11 cellular contexts compared by ENCODE assay signal in genomic region chr1:41357451-41358151, GRCh38. TPM values are rescaled to one million over a fixed set of nuclear protein-coding genes. Genes with fewer than 3 reads are reported as not detected.
DNase-seq lines count a peak whose midpoint lies in the region; ATAC-seq and TF ChIP-seq lines count a peak whose summit lies in the region.
"Had no signal": no experiment of that assay in that cellular context is flagged by ENCODE, and none has a peak within 500 bp of the region (broad histone marks: within the 10 kb centered on the region; RNA-seq: fewer than 3 reads in every experiment).

No MANE protein-coding gene starts in this region.

- H3K4me1 ChIP-seq in GM23338 (ENCODE audit: insufficient read depth) (peaks cover 32% of the 10 kb centered on the region), endodermal cell (ENCODE audit: control insufficient read depth, insufficient read depth, low read length) (peaks cover 5% of the 10 kb centered on the region), esophagus squamous epithelium (peaks cover 13 to 49% (median 21%) of the 10 kb centered on the region in 3 donors)

- H4K20me1 ChIP-seq in GM23338 (replicated peaks; ENCODE audit: insufficient read depth): no peaks in the 10 kb centered on the region; the same call in 1 of the 2 replicates

- H3K79me2 ChIP-seq in GM23338 (replicated peaks; ENCODE audit: insufficient read depth): no peaks in the 10 kb centered on the region

- H3K9me3 Mint-ChIP-seq in GM23338 (no peaks in the 10 kb centered on the region; the same call in 2 of the 3 replicates), endodermal cell (no peaks in the 10 kb centered on the region)

- DNase-seq in GM23338 (ENCODE audit: low spot score): peak; percentile 27
- DNase-seq in NCI-H2171 (lab: John Stamatoyannopoulos, UW): peak; percentile 61
- peak; percentile 67 for DNase-seq in endodermal cell
- DNase-seq in posterior vena cava (ENCODE audit: low spot score): peak; percentile 62
- no peak for DNase-seq in esophagus squamous epithelium (lab: John Stamatoyannopoulos, UW)
- no peak for DNase-seq in NCI-H2196 treated with DMSO at 0.1 percent for 48 hours (lab: John Stamatoyannopoulos, UW; ENCODE audit: unreplicated experiment)
- DNase-seq: activated T-cell treated with anti-CD3 and anti-CD28 coated beads, Interleukin-2, amount 50 U/mL, for 1 hour; dermis blood vessel endothelial cell; SW 1271 had no signal

- H3K27ac Mint-ChIP-seq in GM23338 (no peak overlapping the region), endodermal cell (no peak overlapping the region)

- no peak for ATAC-seq in GM23338
- ATAC-seq in GM21526 (IDR thresholded peaks at IDR 0.05; ENCODE audit: low FRiP score, unreplicated experiment): no peak

- H3K36me3 ChIP-seq in GM23338 (ENCODE audit: insufficient read depth) (no peaks in the 10 kb centered on the region), endodermal cell (ENCODE audit: control insufficient read depth, insufficient read depth, low read length) (no peaks in the 10 kb centered on the region), esophagus squamous epithelium (no peaks in the 10 kb centered on the region)
- H3K36me3 ChIP-seq: neutrophil had no signal

- H3K9me2 ChIP-seq in GM23338 (ENCODE audit: insufficient read depth): no peaks in the 10 kb centered on the region

- intact Hi-C loops in posterior vena cava (cut with DNase I) (no loop called here), esophagus squamous epithelium (cut with DNase I) (no loop called here)

- H3K4me3 ChIP-seq in GM23338 (peak overlapping the region; percentile 42; the same call in 1 of the 2 replicates), endodermal cell (ENCODE audit: low read length) (no peak overlapping the region), esophagus squamous epithelium (no peak overlapping the region)

- peak overlapping the region; percentile 74 for H3K4me2 ChIP-seq in GM23338

- H3K27me3 Mint-ChIP-seq in GM23338 (ENCODE audit: insufficient read depth, low read depth, poor library complexity) (peaks cover 28% of the 10 kb centered on the region), endodermal cell (ENCODE audit: insufficient read depth) (peaks cover 39% of the 10 kb centered on the region)

- 0 out of 2 replicates have a peak, but pooled peaks cover 4% of the 10 kb centered on the region for H3F3A ChIP-seq in GM23338 (replicated peaks; ENCODE audit: low read depth)

- TF ChIP-seq POLR2A in esophagus squamous epithelium (IDR thresholded peaks at IDR 0.05): no peak

- TF ChIP-seq CTCF in GM23338 (conservative IDR thresholded peaks at IDR 0.05; ENCODE audit: low read depth in 2 of 2) (no peak), endodermal cell (conservative IDR thresholded peaks at IDR 0.05) (no peak), esophagus squamous epithelium (IDR thresholded peaks at IDR 0.05) (no peak)

- WGBS in endodermal cell (ENCODE audit: insufficient coverage in 1 of 2, insufficient read length in 1 of 2), 2 experiments: 54 to 69% methylated on average over 3 to 6 of the region's 6 CpGs
- 43 to 50% methylated on average over 4 to 6 of the region's 6 CpGs for WGBS in esophagus squamous epithelium, 2 donors

- H3K9me3 ChIP-seq in endodermal cell (ENCODE audit: control insufficient read depth, low read length) (no peaks in the 10 kb centered on the region), esophagus squamous epithelium (no peaks in the 10 kb centered on the region)
- H3K9me3 ChIP-seq: neutrophil had no signal

- peak overlapping the region; percentile 89 for H2AFZ ChIP-seq in GM23338

- H3K4me1 Mint-ChIP-seq in GM23338 (peaks cover 37% of the 10 kb centered on the region), endodermal cell (peaks cover 32% of the 10 kb centered on the region)

- H3K9ac ChIP-seq in endodermal cell (ENCODE audit: extremely low read depth, low read length, poor library complexity, severe bottlenecking): no peak overlapping the region

- H3K36me3 Mint-ChIP-seq in GM23338 (ENCODE audit: low read depth) (no peaks in the 10 kb centered on the region; the same call in 2 of the 3 replicates), endodermal cell (ENCODE audit: low read depth) (no peaks in the 10 kb centered on the region)

- H3K27me3 ChIP-seq in GM23338 (ENCODE audit: insufficient read depth): peaks cover 26% of the 10 kb centered on the region
- peaks cover 19% of the 10 kb centered on the region for H3K27me3 ChIP-seq in endodermal cell (ENCODE audit: control insufficient read depth, insufficient read depth, low read length, poor library complexity, severe bottlenecking)
- peaks cover 0 to 12% (median 2%) of the 10 kb centered on the region in 4 donors for H3K27me3 ChIP-seq in esophagus squamous epithelium

- no peak overlapping the region for H3K27ac ChIP-seq in GM23338 (ENCODE audit: low read depth)
- H3K27ac ChIP-seq in endodermal cell (ENCODE audit: low read depth, low read length): no peak overlapping the region
- no peak overlapping the region for H3K27ac ChIP-seq in esophagus squamous epithelium
- H3K27ac ChIP-seq: neutrophil had no signal

- H3K4me3 Mint-ChIP-seq in GM23338 (no peak overlapping the region; the same call in 2 of the 3 replicates), endodermal cell (no peak overlapping the region)

TF ChIP-seq in GM23338, 12 proteins besides CTCF, POLR2A, EP300 and RAD21 (continues in another document):
- TF ChIP-seq STAT1 (IDR thresholded peaks at IDR 0.05; ENCODE audit: unreplicated experiment) (no peak), ETS1 (IDR thresholded peaks at IDR 0.05) (no peak)

RNA-seq across cellular contexts. Expression of gene FOXO6, which starts 3.6 kb away (rescaled TPM):
- total RNA-seq in GM23338 (2014; rRNA removed; shearing (Covaris generic)): 4.2 and 4.5 TPM in 2 replicates
- 0.66 and 0.68 TPM in 2 replicates for polyA plus RNA-seq in GM23338 (2016; fragmentation: Nextera tagmentation; extraction: Ambion mirVana)
- total RNA-seq in endodermal cell: 1 to 10 TPM; 1.7 to 1.8 TPM
- polyA plus RNA-seq in endodermal cell (2013, experiment 1 of 2): 2.9 TPM
- polyA plus RNA-seq in endodermal cell (2013, experiment 2 of 2): 2.8 TPM
- total RNA-seq in posterior vena cava: under 1 TPM; 0.62 to 0.83 TPM
- total RNA-seq in esophagus squamous epithelium: under 1 TPM in 3 of 4 donors, not detected in 1; 0.18 to 0.53 (median 0.38) TPM
- total RNA-seq: dermis blood vessel endothelial cell had no signal

Comparison
In these comparisons a context has a peak if more than half of its experiments do, and no peak if none do; other contexts are left out.
1. DNase-seq: peak in GM23338 (single experiment), NCI-H2171 (single experiment), endodermal cell (single experiment) and posterior vena cava (single experiment); none in esophagus squamous epithelium (single experiment) and NCI-H2196 treated with DMSO at 0.1 percent for 48 hours (single experiment).